Comparison of ENCODE assay signal across 17 cellular contexts in the genomic region with DNA sequence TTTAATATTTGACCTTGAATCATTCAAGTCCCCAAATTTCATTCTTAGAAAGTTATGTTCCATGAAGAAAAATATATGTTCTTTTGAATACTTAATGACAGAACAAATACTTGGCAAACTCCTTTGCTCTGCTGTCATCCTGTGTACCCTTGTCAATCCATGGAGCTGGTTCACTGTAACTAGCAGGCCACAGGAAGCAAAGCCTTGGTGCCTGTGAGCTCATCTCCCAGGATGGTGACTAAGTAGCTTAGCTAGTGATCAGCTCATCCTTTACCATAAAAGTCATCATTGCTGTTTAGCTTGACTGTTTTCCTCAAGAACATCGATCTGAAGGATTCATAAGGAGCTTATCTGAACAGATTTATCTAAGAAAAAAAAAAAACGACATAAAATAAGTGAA.
DNase-seq lines count a peak whose midpoint lies in the region; ATAC-seq and TF ChIP-seq lines count a peak whose summit lies in the region.
"Had no signal": no experiment of that assay in that cellular context is flagged by ENCODE, and none has a peak within 500 bp of the region (broad histone marks: within the 10 kb centered on the region; RNA-seq: fewer than 3 reads in every experiment).

No MANE protein-coding gene starts in this region.

- ATAC-seq in gastroesophageal sphincter (no peak), GM18519 (IDR thresholded peaks at IDR 0.05; ENCODE audit: low FRiP score, unreplicated experiment) (no peak)
- ATAC-seq: CD8-positive, alpha-beta T cell; stimulated activated naive B cell treated with anti-CD40 and anti-IgM and Interleukin-4, amounts not matched to agents 10 μg/mL and 1 μg/mL and 100 μg/mL, for 72 hours had no signal

- no peaks in the 10 kb centered on the region for H3K27me3 ChIP-seq in stomach smooth muscle (ENCODE audit: control insufficient read depth in 1 of 2, insufficient read depth in 2 of 2, low read length in 2 of 2)
- H3K27me3 ChIP-seq in gastroesophageal sphincter: no peaks in the 10 kb centered on the region

- H3K36me3 ChIP-seq in stomach smooth muscle (ENCODE audit: control insufficient read depth in 2 of 2, insufficient read depth in 2 of 2, low read length in 2 of 2): peaks cover 9% of the 10 kb centered on the region in 2 donors
- peaks cover 0 to 35% of the 10 kb centered on the region in 2 donors for H3K36me3 ChIP-seq in gastroesophageal sphincter

- no peak overlapping the region for H3K4me3 ChIP-seq in foreskin fibroblast (ENCODE audit: low read depth in 1 of 2, low read length in 2 of 2)
- H3K4me3 ChIP-seq in stomach smooth muscle (ENCODE audit: low read length in 2 of 2): no peak overlapping the region
- H3K4me3 ChIP-seq in gastroesophageal sphincter: no peak overlapping the region

- H3K27ac ChIP-seq in VCaP (peak overlapping the region; percentile 38; the same call in 1 of the 2 replicates), stomach smooth muscle (ENCODE audit: low read length) (peak overlapping the region; percentile 2), gastroesophageal sphincter (no peak overlapping the region)
- H3K27ac ChIP-seq: HL-60, RWPE1 had no signal

- TF ChIP-seq CTCF in VCaP (conservative IDR thresholded peaks at IDR 0.05): no peak
- TF ChIP-seq CTCF in foreskin fibroblast (IDR thresholded peaks at IDR 0.05; ENCODE audit: low read depth, low read length): no peak
- TF ChIP-seq CTCF in gastroesophageal sphincter (IDR thresholded peaks at IDR 0.05): no peak

- no peak overlapping the region for H3K9ac ChIP-seq in stomach smooth muscle (ENCODE audit: low read length in 2 of 2)

- 67 to 70% methylated on average over 1 to 2 of the region's 2 CpGs for WGBS in gastroesophageal sphincter (ENCODE audit: low coverage in 1 of 2), 2 donors

- TF ChIP-seq EP300 in gastroesophageal sphincter (IDR thresholded peaks at IDR 0.05): no peak

- DNase-seq in GM04504 (ENCODE audit: low read depth) (peak; percentile 35), foreskin fibroblast (peak; percentile 76 to 84), GDM1 (lab: John Stamatoyannopoulos, UW) (no peak)
- no peak for DNase-seq in activated CD8-positive, alpha-beta memory T cell treated with anti-CD3 and anti-CD28 coated beads, Interleukin-2, amount 50 U/mL, for 4 hours
- DNase-seq: activated CD4-positive, alpha-beta memory T cell treated with anti-CD3 and anti-CD28 coated beads, Interleukin-2, amount 10 ng/mL, durations not matched to agents 7 days and 5 days; activated gamma-delta T cell; caudate nucleus; CD8-positive, alpha-beta T cell; NCI-H345; stimulated activated CD4-positive, alpha-beta T cell treated with anti-CD3 and anti-CD28 coated beads, Interleukin-4, amount 100 ng/mL, for 24 hours; stimulated activated naive B cell treated with anti-CD40 and anti-IgM and Interleukin-4, amounts not matched to agents 10 μg/mL and 1 μg/mL and 100 μg/mL, for 72 hours had no signal

- H3K9me3 ChIP-seq in stomach smooth muscle (ENCODE audit: control insufficient read depth in 2 of 2, low read length in 2 of 2): no peaks in the 10 kb centered on the region
- H3K9me3 ChIP-seq in gastroesophageal sphincter: no peaks in the 10 kb centered on the region

- TF ChIP-seq POLR2A in gastroesophageal sphincter (IDR thresholded peaks at IDR 0.05): no peak

- H3K4me1 ChIP-seq in stomach smooth muscle (ENCODE audit: control insufficient read depth, insufficient read depth, low read length) (peaks cover 3% of the 10 kb centered on the region), gastroesophageal sphincter (peaks cover 6 to 39% (median 7%) of the 10 kb centered on the region in 3 donors)

Comparison
In these comparisons a context has a peak if more than half of its experiments do, and no peak if none do; other contexts are left out.
1. DNase-seq: peak in GM04504 (single experiment) and foreskin fibroblast (2 of 2); none in activated CD8-positive, alpha-beta memory T cell treated with anti-CD3 and anti-CD28 coated beads, Interleukin-2, amount 50 U/mL, for 4 hours (single experiment) and GDM1 (single experiment).
2. H3K27ac ChIP-seq: peak in VCaP (single experiment) and stomach smooth muscle (single experiment); none in gastroesophageal sphincter (0 of 4).